In the genomic region with DNA sequence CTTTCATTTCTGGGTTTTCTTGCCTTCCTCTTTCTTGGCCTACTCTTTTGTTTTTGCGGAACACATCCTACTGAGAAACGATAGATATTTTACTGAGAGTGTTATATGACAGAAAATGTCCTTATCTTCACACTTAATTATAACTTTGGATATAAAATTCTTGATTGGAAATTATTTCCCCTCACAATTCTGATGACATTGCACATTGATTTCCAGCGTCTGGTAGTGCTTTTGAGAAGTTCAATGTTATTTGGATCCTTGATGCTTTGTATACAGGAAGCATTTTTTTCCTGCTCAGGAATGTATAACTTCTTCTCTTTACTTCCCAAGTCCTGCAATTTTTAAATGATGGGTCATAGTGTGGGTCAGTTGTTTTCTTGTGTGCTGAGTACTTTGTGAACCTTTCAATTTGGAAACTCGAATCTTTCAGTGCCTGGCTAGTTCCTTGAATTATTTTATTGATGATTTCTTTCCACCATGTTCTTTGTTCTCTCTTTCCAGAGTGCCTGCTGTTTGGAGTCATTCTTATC, we compare ENCODE assay signal across 26 cellular contexts.
"Had no signal": no experiment of that assay in that cellular context is flagged by ENCODE, and none has a peak within 500 bp of the region (broad histone marks: within the 10 kb centered on the region; RNA-seq: fewer than 3 reads in every experiment).

No MANE protein-coding gene starts in this region.

- H3K9me3 Mint-ChIP-seq: activated B cell treated with CpG ODN at 0.5 μM for 24 hours; effector memory CD8-positive, alpha-beta T cell; T-helper 2 cell treated with Interferon-gamma antibody and Interleukin-4, amounts not matched to agents 5 μg/mL and 100 μg/mL, for 36 hours had no signal

- H3K36me3 ChIP-seq: transverse colon had no signal

- H3K4me3 Mint-ChIP-seq: activated B cell treated with CpG ODN at 0.5 μM for 24 hours; activated T-cell treated with anti-CD3 and anti-CD28 coated beads, Interleukin-2, amount 50 U/mL, for 72 hours; effector memory CD8-positive, alpha-beta T cell; nephron; T-helper 2 cell treated with Interferon-gamma antibody and Interleukin-4, amounts not matched to agents 5 μg/mL and 100 μg/mL, for 36 hours had no signal

- H3K27me3 Mint-ChIP-seq: activated B cell treated with CpG ODN at 0.5 μM for 24 hours had no signal

- H3K27me3 ChIP-seq: body of pancreas, dorsolateral prefrontal cortex, testis, transverse colon had no signal

- FAIRE-seq: endothelial cell of umbilical vein, frontal cortex, keratinocyte had no signal

- H3K27ac Mint-ChIP-seq: activated B cell treated with CpG ODN at 0.5 μM for 24 hours; activated naive CD4-positive, alpha-beta T cell treated with anti-CD3 and anti-CD28 coated beads, Interleukin-2, amount 50 U/mL, for 72 hours; activated T-cell treated with anti-CD3 and anti-CD28 coated beads, Interleukin-2, amount 50 U/mL, for 72 hours; effector memory CD8-positive, alpha-beta T cell; nephron; progenitor cell of endocrine pancreas; T-helper 2 cell treated with Interferon-gamma antibody and Interleukin-4, amounts not matched to agents 5 μg/mL and 100 μg/mL, for 36 hours had no signal

- ATAC-seq: activated naive CD4-positive, alpha-beta T cell treated with anti-CD3 and anti-CD28 coated beads, Interleukin-2, amount 50 U/mL, for 72 hours; activated T-cell treated with anti-CD3 and anti-CD28 coated beads, Interleukin-2, amount 50 U/mL, for 72 hours; body of pancreas; effector memory CD8-positive, alpha-beta T cell; left cardiac atrium; left ventricle myocardium superior; sciatic nerve; stimulated activated naive CD8-positive, alpha-beta T cell treated with anti-CD3 and anti-CD28 coated beads, Interleukin-15, Interleukin-2, amounts not matched to agents 100 U/mL and 50 U/mL, for 24 hours had no signal

- H3K4me3 ChIP-seq: body of pancreas, coronary artery, dorsolateral prefrontal cortex, skin epidermis, testis, transverse colon had no signal

- DNase-seq: activated B cell treated with CpG ODN at 0.5 μM for 24 hours; activated CD4-positive, alpha-beta T cell treated with anti-CD3 and anti-CD28 coated beads, Interleukin-2, amount 50 U/mL, for 4 hours; activated naive CD4-positive, alpha-beta T cell; activated T-cell treated with anti-CD3 and anti-CD28 coated beads for 4 hours; activated T-cell treated with anti-CD3 and anti-CD28 coated beads, Interleukin-2, amount 50 U/mL, for 72 hours; aorta; body of pancreas; dorsolateral prefrontal cortex; effector memory CD8-positive, alpha-beta T cell; left cardiac atrium; left ventricle myocardium superior; stimulated activated CD4-positive, alpha-beta T cell treated with anti-CD3 and anti-CD28 coated beads, Interleukin-12 subunit alpha, Interleukin-12 subunit beta, amount 100 ng/mL, for 4 hours; stimulated activated CD4-positive, alpha-beta T cell treated with anti-CD3 and anti-CD28 coated beads, Interleukin-4, amount 100 ng/mL, for 1 hour; stimulated activated naive CD8-positive, alpha-beta T cell treated with anti-CD3 and anti-CD28 coated beads, Interleukin-15, Interleukin-2, amounts not matched to agents 100 U/mL and 50 U/mL, for 24 hours; testis; transverse colon had no signal

- H3K9me3 ChIP-seq: body of pancreas, testis, transverse colon had no signal

- H3K36me3 Mint-ChIP-seq: activated naive CD4-positive, alpha-beta T cell treated with anti-CD3 and anti-CD28 coated beads, Interleukin-2, amount 50 U/mL, for 72 hours had no signal

- H3K4me1 ChIP-seq: body of pancreas, testis, transverse colon had no signal

- H3K4me1 Mint-ChIP-seq: activated B cell treated with CpG ODN at 0.5 μM for 24 hours, nephron had no signal

- H3K27ac ChIP-seq: body of pancreas, coronary artery, dorsolateral prefrontal cortex, skin epidermis, testis, transverse colon had no signal
